In genomic region chr12:106030210-106031175, GRCh38 we compare ENCODE assay signal across 9 cellular contexts.
DNase-seq lines count a peak whose midpoint lies in the region; ATAC-seq, FAIRE-seq and TF ChIP-seq lines count a peak whose summit lies in the region.
"Had no signal": no experiment of that assay in that cellular context is flagged by ENCODE, and none has a peak within 500 bp of the region (broad histone marks: within the 10 kb centered on the region; RNA-seq: fewer than 3 reads in every experiment).

No MANE protein-coding gene starts in this region.

- no peak for ATAC-seq in GM18517 (IDR thresholded peaks at IDR 0.05; ENCODE audit: unreplicated experiment)
- ATAC-seq in HG03442 (IDR thresholded peaks at IDR 0.05; ENCODE audit: unreplicated experiment): no peak
- ATAC-seq: natural killer cell treated with Interleukin-12 subunit alpha and Interleukin-12 subunit beta and Interleukin-15 and Interleukin-18, amount 100 ng/mL, for 72 hours had no signal

- WGBS in hepatocyte (ENCODE audit: low lambda C conversion rate, missing lambda C conversion rate): 25% methylated on average over 12 of the region's 12 CpGs
- WGBS in esophagus squamous epithelium, 2 donors: 76 to 78% methylated on average over 12 of the region's 12 CpGs

- H3K4me3 Mint-ChIP-seq in T-helper 1 cell treated with Interleukin-12 subunit alpha and Interleukin-12 subunit beta and Interleukin-4 antibody, amounts not matched to agents 30 μg/mL and 1 μg/mL, for 36 hours: peak overlapping the region; percentile 18
- H3K4me3 Mint-ChIP-seq: natural killer cell treated with Interleukin-12 subunit alpha and Interleukin-12 subunit beta and Interleukin-15 and Interleukin-18, amount 100 ng/mL, for 72 hours had no signal

- peak overlapping the region; percentile 59 for H3K4me2 ChIP-seq in hepatocyte

- H3K4me1 ChIP-seq in ACC112 (ENCODE audit: control insufficient read depth, insufficient read depth, low read length, unreplicated experiment) (peaks cover 21% of the 10 kb centered on the region), hepatocyte (ENCODE audit: insufficient read depth) (peaks cover 6% of the 10 kb centered on the region), esophagus squamous epithelium (no peaks in the 10 kb centered on the region)

- no peak overlapping the region for H3K27ac Mint-ChIP-seq in T-helper 1 cell treated with Interleukin-12 subunit alpha and Interleukin-12 subunit beta and Interleukin-4 antibody, amounts not matched to agents 30 μg/mL and 1 μg/mL, for 36 hours
- H3K27ac Mint-ChIP-seq: natural killer cell treated with Interleukin-12 subunit alpha and Interleukin-12 subunit beta and Interleukin-15 and Interleukin-18, amount 100 ng/mL, for 72 hours had no signal

- peak overlapping the region; percentile 82 for H3K27ac ChIP-seq in ACC112 (ENCODE audit: low read depth, low read length)
- peak overlapping the region; percentile 72 for H3K27ac ChIP-seq in hepatocyte
- H3K27ac ChIP-seq in esophagus squamous epithelium: no peak overlapping the region

- peak overlapping the region; percentile 62 for H2AFZ ChIP-seq in ACC112 (ENCODE audit: low read length, unreplicated experiment)
- H2AFZ ChIP-seq in hepatocyte: no peak overlapping the region

- TF ChIP-seq CTCF in hepatocyte (IDR thresholded peaks at IDR 0.05; ENCODE audit: poor library complexity) (no peak), esophagus squamous epithelium (IDR thresholded peaks at IDR 0.05) (no peak)

- H3K9me2 ChIP-seq in hepatocyte (replicated peaks; ENCODE audit: insufficient read depth): no peaks in the 10 kb centered on the region

- H3K27me3 Mint-ChIP-seq in T-helper 1 cell treated with Interleukin-12 subunit alpha and Interleukin-12 subunit beta and Interleukin-4 antibody, amounts not matched to agents 30 μg/mL and 1 μg/mL, for 36 hours (ENCODE audit: low read depth): no peaks in the 10 kb centered on the region

- H3K4me3 ChIP-seq in ACC112 (ENCODE audit: low read depth, low read length) (peak overlapping the region; percentile 64), hepatocyte (no peak overlapping the region), esophagus squamous epithelium (no peak overlapping the region)

- DNase-seq in H54 (ENCODE audit: insufficient read length, low spot score) (peak; percentile 59), hepatocyte (ENCODE audit: low spot score) (peak; percentile 64), esophagus squamous epithelium (lab: John Stamatoyannopoulos, UW) (no peak), NCI-H1092 treated with DMSO at 0.1 percent for 48 hours (lab: John Stamatoyannopoulos, UW) (no peak)

- H3K4me1 Mint-ChIP-seq in T-helper 1 cell treated with Interleukin-12 subunit alpha and Interleukin-12 subunit beta and Interleukin-4 antibody, amounts not matched to agents 30 μg/mL and 1 μg/mL, for 36 hours (ENCODE audit: low read depth): peaks cover 4% of the 10 kb centered on the region

- intact Hi-C loops in esophagus squamous epithelium (cut with DNase I): no loop called here

- H3K36me3 ChIP-seq in ACC112 (ENCODE audit: insufficient read depth, low read length) (no peaks in the 10 kb centered on the region), hepatocyte (replicated peaks; ENCODE audit: insufficient read depth, low read depth) (no peaks in the 10 kb centered on the region), esophagus squamous epithelium (no peaks in the 10 kb centered on the region)

- FAIRE-seq in H54 (lab: Jason Lieb, UNC): peak; percentile 80

- H3K27me3 ChIP-seq in ACC112 (ENCODE audit: insufficient read depth, low read length) (no peaks in the 10 kb centered on the region), hepatocyte (no peaks in the 10 kb centered on the region), esophagus squamous epithelium (peaks cover 0 to 32% (median 0%) of the 10 kb centered on the region in 4 donors)

- H3K9me3 Mint-ChIP-seq in T-helper 1 cell treated with Interleukin-12 subunit alpha and Interleukin-12 subunit beta and Interleukin-4 antibody, amounts not matched to agents 30 μg/mL and 1 μg/mL, for 36 hours: no peaks in the 10 kb centered on the region
- H3K9me3 Mint-ChIP-seq: natural killer cell treated with Interleukin-12 subunit alpha and Interleukin-12 subunit beta and Interleukin-15 and Interleukin-18, amount 100 ng/mL, for 72 hours had no signal

- no peak; the same call in 1 of the 2 replicates for TF ChIP-seq POLR2A in H54 (IDR thresholded peaks at IDR 0.05; ENCODE audit: low read depth, low read length)
- no peak for TF ChIP-seq POLR2A in esophagus squamous epithelium (IDR thresholded peaks at IDR 0.05)

- no peaks in the 10 kb centered on the region for H3K36me3 Mint-ChIP-seq in T-helper 1 cell treated with Interleukin-12 subunit alpha and Interleukin-12 subunit beta and Interleukin-4 antibody, amounts not matched to agents 30 μg/mL and 1 μg/mL, for 36 hours (ENCODE audit: low read depth)
- H3K36me3 Mint-ChIP-seq: natural killer cell treated with Interleukin-12 subunit alpha and Interleukin-12 subunit beta and Interleukin-15 and Interleukin-18, amount 100 ng/mL, for 72 hours had no signal

- no peaks in the 10 kb centered on the region for H3K9me3 ChIP-seq in hepatocyte (ENCODE audit: low read depth)
- H3K9me3 ChIP-seq in esophagus squamous epithelium: no peaks in the 10 kb centered on the region

- H4K20me1 ChIP-seq in hepatocyte (ENCODE audit: insufficient read depth, poor library complexity, severe bottlenecking): no peaks in the 10 kb centered on the region

- H3K79me2 ChIP-seq in ACC112 (ENCODE audit: control insufficient read depth, insufficient read depth, low read length, unreplicated experiment) (no peaks in the 10 kb centered on the region), hepatocyte (no peaks in the 10 kb centered on the region)

Comparison
In these comparisons a context has a peak if more than half of its experiments do, and no peak if none do; other contexts are left out.
1. H3K27ac ChIP-seq: peak in ACC112 (single experiment) and hepatocyte (single experiment); none in esophagus squamous epithelium (0 of 4).
2. DNase-seq: peak in H54 (single experiment) and hepatocyte (single experiment); none in esophagus squamous epithelium (single experiment) and NCI-H1092 treated with DMSO at 0.1 percent for 48 hours (single experiment).